25 cellular contexts compared by ENCODE assay signal in the genomic region with DNA sequence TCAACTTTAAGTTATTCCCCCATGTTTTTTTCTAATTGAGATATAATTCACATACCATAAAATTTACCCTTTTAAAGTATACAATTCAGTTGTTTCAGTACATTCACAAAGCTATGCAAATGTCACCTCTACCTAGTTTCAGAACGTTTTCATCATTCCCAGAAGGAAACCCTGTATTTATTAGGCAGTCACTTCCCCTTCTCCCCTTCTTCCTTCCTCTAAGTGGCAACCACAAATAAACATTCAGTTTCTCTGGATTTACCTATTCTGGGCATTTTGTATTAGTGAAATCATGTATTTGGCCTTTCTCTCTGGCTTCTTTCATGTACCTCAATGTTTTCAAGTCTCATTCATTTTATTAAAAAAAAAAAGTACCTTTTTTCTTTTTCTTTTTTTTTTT.
"Had no signal": no experiment of that assay in that cellular context is flagged by ENCODE, and none has a peak within 500 bp of the region (broad histone marks: within the 10 kb centered on the region; RNA-seq: fewer than 3 reads in every experiment).

No MANE protein-coding gene starts in this region.

- ATAC-seq: left colon; left lung; naive thymus-derived CD8-positive, alpha-beta T cell; right lobe of liver; stimulated activated memory B cell treated with anti-CD40 and anti-IgM and Interleukin-4, amounts not matched to agents 10 μg/mL and 1 μg/mL and 100 μg/mL, for 72 hours; stimulated activated naive CD8-positive, alpha-beta T cell treated with anti-CD3 and anti-CD28 coated beads, Interleukin-15, Interleukin-2, amounts not matched to agents 100 U/mL and 50 U/mL, for 24 hours had no signal

- H3K4me1 ChIP-seq: left lung, right lobe of liver, uterus had no signal

- H3K9me3 ChIP-seq: right lobe of liver had no signal

- H3K27ac Mint-ChIP-seq: progenitor cell of endocrine pancreas; stimulated activated memory B cell treated with anti-CD40 and anti-IgM and Interleukin-4, amounts not matched to agents 10 μg/mL and 1 μg/mL and 100 μg/mL, for 72 hours; type B pancreatic cell had no signal

- H3K36me3 ChIP-seq: right atrium auricular region, right lobe of liver, uterus had no signal

- DNase-seq: hypothalamus; immature natural killer cell; kidney; left colon; left lung; midbrain; naive thymus-derived CD8-positive, alpha-beta T cell; occipital lobe; right lobe of liver; stimulated activated CD4-positive, alpha-beta T cell treated with anti-CD3 and anti-CD28 coated beads, Interleukin-1b, Interleukin-23, amount 100 ng/mL, for 48 hours; stimulated activated CD4-positive, alpha-beta T cell treated with anti-CD3 and anti-CD28 coated beads, Interleukin-2, amount 100 ng/mL, for 48 hours; stimulated activated CD4-positive, alpha-beta T cell treated with anti-CD3 and anti-CD28 coated beads, Interleukin-4, amount 100 ng/mL, for 4 hours; stimulated activated CD8-positive, alpha-beta memory T cell treated with anti-CD3 and anti-CD28 coated beads, Interleukin-4, amount 100 ng/mL, for 48 hours; stimulated activated naive CD8-positive, alpha-beta T cell treated with anti-CD3 and anti-CD28 coated beads, Interleukin-15, Interleukin-2, amounts not matched to agents 100 U/mL and 50 U/mL, for 24 hours; substantia nigra; uterus had no signal

- H3K4me1 Mint-ChIP-seq: naive thymus-derived CD8-positive, alpha-beta T cell; neural crest cell had no signal

- H3K4me3 Mint-ChIP-seq: immature natural killer cell; naive thymus-derived CD8-positive, alpha-beta T cell; nephron; neural crest cell; stimulated activated memory B cell treated with anti-CD40 and anti-IgM and Interleukin-4, amounts not matched to agents 10 μg/mL and 1 μg/mL and 100 μg/mL, for 72 hours; type B pancreatic cell had no signal

- H3K4me3 ChIP-seq: left lung, lung, right atrium auricular region, right lobe of liver, smooth muscle cell, tibial nerve, uterus had no signal

- H3K9me3 Mint-ChIP-seq: neural crest cell, type B pancreatic cell had no signal

- H3K27me3 ChIP-seq: left lung, right atrium auricular region, right lobe of liver, tibial nerve, uterus had no signal

- H3K27me3 Mint-ChIP-seq: naive thymus-derived CD8-positive, alpha-beta T cell; progenitor cell of endocrine pancreas; stimulated activated memory B cell treated with anti-CD40 and anti-IgM and Interleukin-4, amounts not matched to agents 10 μg/mL and 1 μg/mL and 100 μg/mL, for 72 hours; type B pancreatic cell had no signal

- H3K27ac ChIP-seq: left lung, right atrium auricular region, right lobe of liver, tibial nerve, uterus had no signal
